In genomic region chr5:35478856-35479682, GRCh38 we compare ENCODE assay signal across 8 cellular contexts.
DNase-seq lines count a peak whose midpoint lies in the region; ATAC-seq and TF ChIP-seq lines count a peak whose summit lies in the region.

No MANE protein-coding gene starts in this region.

- H3K9me3 ChIP-seq in endodermal cell (ENCODE audit: control insufficient read depth, low read length) = no peaks in the 10 kb centered on the region

- H2AFZ ChIP-seq in ACC112 (ENCODE audit: low read length, unreplicated experiment) = peak overlapping the region; percentile 93

- CTCF ChIA-PET in MCF 10A (lab: Yijun Ruan, JAX) = interaction anchor here (0.6 to 1.4 kb wide), 3 partner anchors 172 to 1522 kb away, joined by 3 to 5 read pairs (median 4); no protein-coding TSS in a partner anchor

- no peaks in the 10 kb centered on the region for H3K79me2 ChIP-seq in ACC112 (ENCODE audit: control insufficient read depth, insufficient read depth, low read length, unreplicated experiment)

- H3K9ac ChIP-seq in endodermal cell (ENCODE audit: extremely low read depth, low read length, poor library complexity, severe bottlenecking) = no peak overlapping the region

- peak; percentile 66 for ATAC-seq in GM19463 (IDR thresholded peaks at IDR 0.05; ENCODE audit: unreplicated experiment)

- H3K36me3 Mint-ChIP-seq in MCF 10A (ENCODE audit: insufficient read depth, unreplicated experiment) (no peaks in the 10 kb centered on the region), endodermal cell (ENCODE audit: low read depth) (no peaks in the 10 kb centered on the region)

- H3K4me1 ChIP-seq in ACC112 (ENCODE audit: control insufficient read depth, insufficient read depth, low read length, unreplicated experiment) (peaks cover 10% of the 10 kb centered on the region), endodermal cell (ENCODE audit: control insufficient read depth, insufficient read depth, low read length) (no peaks in the 10 kb centered on the region)

- no peaks in the 10 kb centered on the region for H3K27me3 Mint-ChIP-seq in MCF 10A (ENCODE audit: insufficient read depth, unreplicated experiment)
- no peaks in the 10 kb centered on the region for H3K27me3 Mint-ChIP-seq in endodermal cell (ENCODE audit: insufficient read depth)

- WGBS in endodermal cell (ENCODE audit: insufficient coverage in 1 of 2, insufficient read length in 1 of 2), 2 experiments = 94 to 98% methylated on average over 3 to 4 of the region's 5 CpGs

- DNase-seq in NAMALWA (ENCODE audit: low spot score) (peak; percentile 21), MCF 10A (ENCODE audit: unreplicated experiment) (peak; percentile 38), lung microvascular endothelial cell (ENCODE audit: low read depth in 2 of 2) (peak; percentile 5 to 12), NCI-H1930 (lab: John Stamatoyannopoulos, UW) (no peak), NCI-H2081 treated with DMSO at 0.1 percent for 48 hours (lab: John Stamatoyannopoulos, UW) (no peak), endodermal cell (no peak)

- H3K27me3 ChIP-seq in ACC112 (ENCODE audit: insufficient read depth, low read length) (no peaks in the 10 kb centered on the region), endodermal cell (ENCODE audit: control insufficient read depth, insufficient read depth, low read length, poor library complexity, severe bottlenecking) (no peaks in the 10 kb centered on the region)

- intact Hi-C loops in MCF 10A (cut with micrococcal nuclease) = no loop called here

- TF ChIP-seq CTCF in MCF 10A (IDR thresholded peaks at IDR 0.05; ENCODE audit: unreplicated experiment) (no peak), endodermal cell (conservative IDR thresholded peaks at IDR 0.05) (no peak)

- H3K36me3 ChIP-seq in ACC112 (ENCODE audit: insufficient read depth, low read length) (no peaks in the 10 kb centered on the region), endodermal cell (ENCODE audit: control insufficient read depth, insufficient read depth, low read length) (no peaks in the 10 kb centered on the region)

- H3K4me3 Mint-ChIP-seq in MCF 10A (ENCODE audit: unreplicated experiment) = peak overlapping the region; percentile 72
- no peak overlapping the region for H3K4me3 Mint-ChIP-seq in endodermal cell

- POLR2A ChIA-PET in MCF 10A (lab: Yijun Ruan, JAX) = interaction anchor here (0.6 to 1.6 kb wide), 4 partner anchors 12 to 672 kb away, joined by 3 to 5 read pairs (median 4); partner anchors contain the start of gene SPEF2

- H3K4me1 Mint-ChIP-seq in MCF 10A (ENCODE audit: insufficient read depth, unreplicated experiment) (peaks cover 7% of the 10 kb centered on the region), endodermal cell (no peaks in the 10 kb centered on the region)

- H3K9me3 Mint-ChIP-seq in MCF 10A (ENCODE audit: unreplicated experiment) (no peaks in the 10 kb centered on the region), endodermal cell (no peaks in the 10 kb centered on the region)

- peak overlapping the region; percentile 72 for H3K4me3 ChIP-seq in ACC112 (ENCODE audit: low read depth, low read length)
- no peak overlapping the region for H3K4me3 ChIP-seq in endodermal cell (ENCODE audit: low read length)

- H3K27ac Mint-ChIP-seq in MCF 10A (ENCODE audit: low read depth, unreplicated experiment) (peak overlapping the region; percentile 86), endodermal cell (no peak overlapping the region)

- no TSS peak for BruUV-seq in MCF 10A (replicated peaks; lab: Mats Ljungman, UMichigan)

- H3K27ac ChIP-seq in ACC112 (ENCODE audit: low read depth, low read length) (peak overlapping the region; percentile 46), endodermal cell (ENCODE audit: low read depth, low read length) (no peak overlapping the region)

Comparison
In these comparisons a context has a peak if more than half of its experiments do, and no peak if none do; other contexts are left out.
1. DNase-seq: peak in NAMALWA (single experiment), MCF 10A (single experiment) and lung microvascular endothelial cell (2 of 2); none in NCI-H1930 (0 of 2), NCI-H2081 treated with DMSO at 0.1 percent for 48 hours (single experiment) and endodermal cell (single experiment).